1 cellular context compared by ENCODE assay signal in the genomic region with DNA sequence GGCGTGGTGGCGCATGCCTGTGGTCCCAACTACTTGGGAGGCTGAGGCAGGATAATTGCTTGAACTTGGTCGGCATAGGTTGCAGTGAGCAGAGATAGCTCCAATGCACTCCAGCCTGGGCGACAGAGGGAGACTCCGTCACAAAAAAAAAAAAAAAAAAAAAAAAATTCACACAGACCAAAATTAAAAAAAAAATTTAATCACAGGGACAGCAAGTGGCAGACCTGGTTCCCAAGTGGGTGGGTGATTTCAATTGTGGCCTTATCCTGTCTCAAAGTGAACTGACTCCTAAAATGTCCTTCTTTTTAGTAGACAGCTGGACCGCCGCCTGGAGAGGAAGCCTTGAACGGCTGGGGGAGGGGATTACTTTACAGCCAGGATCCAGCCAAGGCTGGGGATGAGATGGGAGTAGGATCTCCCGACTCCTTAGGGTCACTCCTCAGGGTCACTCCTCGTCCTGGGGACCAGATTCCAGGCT.
TF ChIP-seq lines count a peak whose summit lies in the region.

No MANE protein-coding gene starts in this region.

TF ChIP-seq in HepG2, 621 proteins besides CTCF, POLR2A, EP300 and RAD21:
- TF ChIP-seq TMF1 (CRISPR knock-in tag; IDR thresholded peaks at IDR 0.05; ENCODE audit: low read depth) (no peak), CBFB (CRISPR knock-in tag; IDR thresholded peaks at IDR 0.05) (no peak), ZNF564 (CRISPR knock-in tag; IDR thresholded peaks at IDR 0.05) (no peak), ZNF460 (CRISPR knock-in tag; IDR thresholded peaks at IDR 0.05; ENCODE audit: borderline replicate concordance) (no peak), XBP1 (CRISPR knock-in tag; IDR thresholded peaks at IDR 0.05) (no peak), SOX5 (CRISPR knock-in tag; IDR thresholded peaks at IDR 0.05; ENCODE audit: borderline replicate concordance) (no peak), JDP2 (CRISPR knock-in tag; IDR thresholded peaks at IDR 0.05; ENCODE audit: borderline replicate concordance) (no peak)
- TF ChIP-seq, protein P1, sequence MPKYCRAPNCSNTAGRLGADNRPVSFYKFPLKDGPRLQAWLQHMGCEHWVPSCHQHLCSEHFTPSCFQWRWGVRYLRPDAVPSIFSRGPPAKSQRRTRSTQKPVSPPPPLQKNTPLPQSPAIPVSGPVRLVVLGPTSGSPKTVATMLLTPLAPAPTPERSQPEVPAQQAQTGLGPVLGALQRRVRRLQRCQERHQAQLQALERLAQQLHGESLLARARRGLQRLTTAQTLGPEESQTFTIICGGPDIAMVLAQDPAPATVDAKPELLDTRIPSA (CRISPR knock-in tag; IDR thresholded peaks at IDR 0.05; ENCODE audit: borderline replicate concordance), result no peak
